In the genomic region with DNA sequence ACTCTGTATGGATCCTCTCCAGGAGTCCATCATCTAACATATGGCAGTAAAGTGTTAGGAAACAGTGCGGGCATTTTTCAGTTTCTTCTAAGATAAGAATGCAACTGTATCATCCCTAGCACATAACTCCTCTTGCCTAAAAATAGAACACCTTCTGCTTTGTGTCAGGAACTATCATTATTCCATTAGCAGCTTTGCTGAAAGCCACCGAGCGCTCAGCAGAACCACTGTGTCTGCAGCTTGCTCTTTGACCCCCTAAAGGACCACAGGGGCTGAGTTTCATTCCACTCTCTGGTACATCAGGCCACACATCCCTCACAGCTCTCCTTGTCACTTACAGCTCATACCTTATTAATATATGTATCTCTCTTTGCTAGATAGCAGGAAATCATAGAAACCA, we compare ENCODE assay signal across 1 cellular context.
TF ChIP-seq lines count a peak whose summit lies in the region.

No MANE protein-coding gene starts in this region.

TF ChIP-seq in SK-N-SH, 30 proteins besides CTCF, POLR2A, EP300 and RAD21:
- TF ChIP-seq CHD2 (IDR thresholded peaks at IDR 0.05; ENCODE audit: low read length, partially characterized antibody) (no peak), NFIC (IDR thresholded peaks at IDR 0.05; ENCODE audit: borderline replicate concordance) (no peak), ELF1 (IDR thresholded peaks at IDR 0.05) (no peak), JUND (IDR thresholded peaks at IDR 0.05) (no peak)
